ENCODE assay signal across 8 cellular contexts in genomic region chrX:48509245-48509590, GRCh38. TPM values are rescaled to one million over a fixed set of nuclear protein-coding genes. Genes with fewer than 3 reads are reported as not detected.
DNase-seq lines count a peak whose midpoint lies in the region; ATAC-seq, FAIRE-seq and TF ChIP-seq lines count a peak whose summit lies in the region.

No MANE protein-coding gene starts in this region.

- no peaks in the 10 kb centered on the region for H3K79me2 ChIP-seq in H1 (ENCODE audit: control insufficient read depth in 1 of 2, insufficient read depth in 2 of 2, low read length in 2 of 2)

- H3K36me3 ChIP-seq in H1 (ENCODE audit: control insufficient read depth in 2 of 4, insufficient read depth in 4 of 4, low read length in 3 of 4) = no peaks in the 10 kb centered on the region

- no peak overlapping the region for H2AFZ ChIP-seq in H1 (ENCODE audit: low read length)

- H4K91ac ChIP-seq in H1 (replicated peaks; ENCODE audit: insufficient read length, low read length) = no peak overlapping the region

- ATAC-seq in HG02623 (IDR thresholded peaks at IDR 0.05; ENCODE audit: unreplicated experiment) (no peak), HG03196 (IDR thresholded peaks at IDR 0.05; ENCODE audit: unreplicated experiment) (no peak)

- H4K5ac ChIP-seq in H1 (ENCODE audit: insufficient read length, low read depth, low read length) = no peak overlapping the region

- POLR2A ChIA-PET in H1 (lab: Charles Lee; ENCODE audit: partially characterized antibody) = no interaction called here

- peak overlapping the region; percentile 90 for H3K4me3 Mint-ChIP-seq in nephron progenitor cell

- peaks cover 10% of the 10 kb centered on the region for H3K27me3 Mint-ChIP-seq in nephron progenitor cell (ENCODE audit: low read depth, poor library complexity)

- H3K23ac ChIP-seq in H1 (ENCODE audit: insufficient read length) = no peak overlapping the region

- no peaks in the 10 kb centered on the region; the same call in 1 of the 2 replicates for H3K23me2 ChIP-seq in H1 (ENCODE audit: low read depth, low read length)

- no peak overlapping the region for H3K27ac Mint-ChIP-seq in nephron progenitor cell

- no peak overlapping the region for H2BK15ac ChIP-seq in H1 (ENCODE audit: low read length)

- no peak overlapping the region for H2BK120ac ChIP-seq in H1 (replicated peaks; ENCODE audit: low read depth, low read length)

- no peaks in the 10 kb centered on the region; a peak in 2 of 7 replicates for H3K27me3 ChIP-seq in H1 (replicated peaks in 1 of 4; ENCODE audit: control insufficient read depth in 3 of 4, extremely low read depth in 1 of 4, insufficient read depth in 3 of 4, low read length in 3 of 4)

- no peak overlapping the region for H3K56ac ChIP-seq in H1 (replicated peaks; ENCODE audit: insufficient read length, low read depth, low read length)

- H3K4me3 ChIP-seq in NB4 (ENCODE audit: low read depth, low read length) (peak overlapping the region; percentile 49), H1 (ENCODE audit: extremely low read depth in 1 of 4, insufficient read depth in 2 of 4, low read depth in 3 of 4, low read length in 4 of 4) (peak overlapping the region; percentile 60 to 93 (median 72))

- TF ChIP-seq POLR2A in NB4 (IDR thresholded peaks at IDR 0.05; ENCODE audit: extremely low read depth, insufficient read length) (no peak), H1 (IDR thresholded peaks at IDR 0.05; ENCODE audit: control extremely low read depth in 1 of 2, low read depth in 2 of 2, low read length in 2 of 2) (no peak)

- TF ChIP-seq RAD21 in H1 (IDR thresholded peaks at IDR 0.05 in 1 of 2, conservative IDR thresholded peaks at IDR 0.05 in 1 of 2; ENCODE audit: low read depth in 2 of 2, low read length in 2 of 2) = no peak

- H3K36me3 Mint-ChIP-seq in nephron progenitor cell (ENCODE audit: low read depth) = peaks cover 7% of the 10 kb centered on the region

- peak overlapping the region; percentile 77 to 95 for H3K4me2 ChIP-seq in H1 (ENCODE audit: insufficient read depth in 1 of 2, low read depth in 2 of 2, low read length in 2 of 2)

- no peak overlapping the region for H3K18ac ChIP-seq in H1 (ENCODE audit: extremely low read depth, low read length)

- no peak overlapping the region for H2BK5ac ChIP-seq in H1 (ENCODE audit: low read depth, low read length)

- peaks cover 50% of the 10 kb centered on the region for H3K9me3 Mint-ChIP-seq in nephron progenitor cell

- H3K4me1 Mint-ChIP-seq in nephron progenitor cell = peaks cover 13% of the 10 kb centered on the region

- TF ChIP-seq CTCF in GM20000 (IDR thresholded peaks at IDR 0.05; ENCODE audit: extremely low read depth, missing control alignments) = no peak
- TF ChIP-seq CTCF in NB4 (IDR thresholded peaks at IDR 0.05; ENCODE audit: low read depth, low read length) = no peak
- TF ChIP-seq CTCF in H1 (IDR thresholded peaks at IDR 0.05; ENCODE audit: control extremely low read depth in 1 of 3, insufficient read depth in 1 of 3, low read depth in 1 of 3, low read length in 3 of 3) = no peak
- TF ChIP-seq CTCF in nephron progenitor cell (IDR thresholded peaks at IDR 0.05) = no peak

- DNase-seq in GM20000 (ENCODE audit: low spot score) (peak; percentile 8), NB4 (ENCODE audit: low read depth) (no peak), H1 (ENCODE audit: low read depth in 1 of 2, low spot score in 2 of 2) (no peak), nephron progenitor cell (no peak), NCI-H526 treated with DMSO at 0.1 percent for 48 hours (lab: John Stamatoyannopoulos, UW) (no peak)
- no peak for DNase-seq in NK-92 treated with Interleukin-12 subunit alpha and Interleukin-12 subunit beta, amount 100 ng/mL, for 24 hours (lab: John Stamatoyannopoulos, UW)

- H3K9ac ChIP-seq in H1 (replicated peaks in 1 of 4; ENCODE audit: extremely low read depth in 1 of 4, low read depth in 3 of 4, low read length in 3 of 4) = peak overlapping the region in 2 of 4 experiments; percentile 18 to 22; a peak in 3 of 7 replicates

- TF ChIP-seq EP300 in H1 (IDR thresholded peaks at IDR 0.05; ENCODE audit: borderline replicate concordance in 1 of 2, low read depth in 2 of 2, low read length in 2 of 2) = no peak

- H4K20me1 ChIP-seq in H1 (replicated peaks in 1 of 2; ENCODE audit: control insufficient read depth in 1 of 2, insufficient read depth in 2 of 2, low read length in 2 of 2) = no peaks in the 10 kb centered on the region

- H3K9me3 ChIP-seq in H1 (ENCODE audit: insufficient read depth in 2 of 2, low read depth in 1 of 2, low read length in 1 of 2) = no peaks in the 10 kb centered on the region

- CTCF ChIA-PET in H1 (lab: Charles Lee; ENCODE audit: partially characterized antibody) = no interaction called here

- H3K14ac ChIP-seq in H1 (ENCODE audit: insufficient read length) = no peak overlapping the region

- no peaks in the 10 kb centered on the region for H3K79me1 ChIP-seq in H1 (ENCODE audit: low read depth, low read length)

- no peak overlapping the region for H2AK5ac ChIP-seq in H1 (ENCODE audit: low read depth, low read length)

- peak overlapping the region; percentile 80; the same call in 1 of the 2 replicates for H4K8ac ChIP-seq in H1 (ENCODE audit: extremely low read depth, insufficient read depth, low read length)

- no peak overlapping the region for H2BK12ac ChIP-seq in H1 (ENCODE audit: low read depth, low read length)

- WGBS in H1 (ENCODE audit: extremely low coverage in 1 of 2, insufficient coverage in 1 of 2, insufficient read length in 1 of 2, insufficient replicate concordance in 2 of 2, low coverage in 1 of 2, low lambda C conversion rate in 2 of 2, missing lambda C conversion rate in 1 of 2), 2 experiments = 6% methylated on average over 6 of the region's 16 CpGs; no CpG with 5 or more reads in 1 of the 2 experiments

- H3K27ac ChIP-seq in H1 (ENCODE audit: low read depth, low read length) = no peak overlapping the region

- H2BK20ac ChIP-seq in H1 (ENCODE audit: low read length) = no peak overlapping the region

- FAIRE-seq in H1 (lab: Jason Lieb, UNC) = no peak

- H3K4me1 ChIP-seq in H1 (replicated peaks in 1 of 4; ENCODE audit: control insufficient read depth in 3 of 4, insufficient read depth in 4 of 4, low read length in 3 of 4) = peaks cover 0 to 5% (median 2%) of the 10 kb centered on the region in 4 experiments; a peak in 4 of 7 replicates

- no peak overlapping the region for H3K4ac ChIP-seq in H1 (replicated peaks; ENCODE audit: insufficient read length, low read depth, low read length)

TF ChIP-seq in H1, 55 proteins besides CTCF, POLR2A, EP300 and RAD21 (continues in another document):
- TF ChIP-seq SRF (IDR thresholded peaks at IDR 0.05; ENCODE audit: low read depth, low read length) (no peak), GTF2F1 (IDR thresholded peaks at IDR 0.05; ENCODE audit: borderline replicate concordance, low read depth, low read length) (no peak)

RNA-seq across cellular contexts. Expression of gene PORCN, which starts 0.4 kb away (rescaled TPM):
- total RNA-seq in H1 (2021; fragmentation: NEBNext Ultra II Directional; extraction: Animal tissue kit (Norgen Biotek cat#: 25700)) = 14.0 and 14.6 TPM in 2 replicates
- 34.1 and 47.0 TPM in 2 replicates for polyA plus RNA-seq in H1 (2011; rRNA removed)
- polyA plus RNA-seq in H1 (2011; cell fraction: cytosol; rRNA removed) = 28.5 TPM
- 53.4 TPM for polyA plus RNA-seq in H1 (2011; cell fraction: nucleus; rRNA removed)
- polyA plus RNA-seq in H1 (2012, experiment 1 of 2) = 13.3 to 20.3 TPM (median 19.6 TPM) in 4 replicates
- 19.4 TPM for polyA plus RNA-seq in H1 (2012, experiment 2 of 2)
- polyA plus RNA-seq in H1 (2013, experiment 1 of 2) = 19.4 TPM
- 19.4 TPM for polyA plus RNA-seq in H1 (2013, experiment 2 of 2)
- 21.6 and 31.2 TPM in 2 replicates for polyA minus RNA-seq in H1 (2011; rRNA and poly(A)+ RNA removed)
- 18.1 TPM for polyA minus RNA-seq in H1 (2011; cell fraction: cytosol; rRNA and poly(A)+ RNA removed)
- 15.4 TPM for polyA minus RNA-seq in H1 (2011; cell fraction: nucleus; rRNA and poly(A)+ RNA removed)

RNA-seq across cellular contexts. Expression of gene EBP, which starts 12.4 kb away (rescaled TPM):
- 143 and 145 TPM in 2 replicates for total RNA-seq in H1 (2021; fragmentation: NEBNext Ultra II Directional; extraction: Animal tissue kit (Norgen Biotek cat#: 25700))
- 286 and 288 TPM in 2 replicates for polyA plus RNA-seq in H1 (2011; rRNA removed)
- 201 TPM for polyA plus RNA-seq in H1 (2011; cell fraction: cytosol; rRNA removed)
- polyA plus RNA-seq in H1 (2011; cell fraction: nucleus; rRNA removed) = 280 TPM
- 113 to 201 TPM (median 196 TPM) in 4 replicates for polyA plus RNA-seq in H1 (2012, experiment 1 of 2)
- polyA plus RNA-seq in H1 (2012, experiment 2 of 2) = 239 TPM
- 197 TPM for polyA plus RNA-seq in H1 (2013, experiment 1 of 2)
- 213 TPM for polyA plus RNA-seq in H1 (2013, experiment 2 of 2)
- 234 and 273 TPM in 2 replicates for polyA minus RNA-seq in H1 (2011; rRNA and poly(A)+ RNA removed)
- polyA minus RNA-seq in H1 (2011; cell fraction: cytosol; rRNA and poly(A)+ RNA removed) = 97.8 TPM
- polyA minus RNA-seq in H1 (2011; cell fraction: nucleus; rRNA and poly(A)+ RNA removed) = 59.6 TPM

RNA-seq across cellular contexts. Expression of gene TBC1D25, which starts 30.3 kb away (rescaled TPM):
- 6.5 and 9.7 TPM in 2 replicates for total RNA-seq in H1 (2021; fragmentation: NEBNext Ultra II Directional; extraction: Animal tissue kit (Norgen Biotek cat#: 25700))
- polyA plus RNA-seq in H1 (2011; rRNA removed) = 6.8 and 11.4 TPM in 2 replicates
- 5.9 TPM for polyA plus RNA-seq in H1 (2011; cell fraction: cytosol; rRNA removed)
- 12.4 TPM for polyA plus RNA-seq in H1 (2011; cell fraction: nucleus; rRNA removed)
- 5.5 to 8.0 TPM (median 7.1 TPM) in 4 replicates for polyA plus RNA-seq in H1 (2012, experiment 1 of 2)
- 5.9 TPM for polyA plus RNA-seq in H1 (2012, experiment 2 of 2)
- polyA plus RNA-seq in H1 (2013, experiment 1 of 2) = 4.1 TPM
- 3.5 TPM for polyA plus RNA-seq in H1 (2013, experiment 2 of 2)
- polyA minus RNA-seq in H1 (2011; rRNA and poly(A)+ RNA removed) = 7.9 and 10.7 TPM in 2 replicates
- 4.9 TPM for polyA minus RNA-seq in H1 (2011; cell fraction: cytosol; rRNA and poly(A)+ RNA removed)
- polyA minus RNA-seq in H1 (2011; cell fraction: nucleus; rRNA and poly(A)+ RNA removed) = 5.4 TPM

RNA-seq across cellular contexts. Expression of gene FTSJ1, which starts 33.2 kb away (rescaled TPM):
- 55.4 and 62.4 TPM in 2 replicates for total RNA-seq in H1 (2021; fragmentation: NEBNext Ultra II Directional; extraction: Animal tissue kit (Norgen Biotek cat#: 25700))
- 80.4 and 104 TPM in 2 replicates for polyA plus RNA-seq in H1 (2011; rRNA removed)
- polyA plus RNA-seq in H1 (2011; cell fraction: cytosol; rRNA removed) = 58.6 TPM
- polyA plus RNA-seq in H1 (2011; cell fraction: nucleus; rRNA removed) = 99.3 TPM
- 52.7 to 58.3 TPM (median 58.2 TPM) in 4 replicates for polyA plus RNA-seq in H1 (2012, experiment 1 of 2)
- polyA plus RNA-seq in H1 (2012, experiment 2 of 2) = 69.8 TPM
- polyA plus RNA-seq in H1 (2013, experiment 1 of 2) = 48.6 TPM
- 47.0 TPM for polyA plus RNA-seq in H1 (2013, experiment 2 of 2)
- 34.5 and 35.1 TPM in 2 replicates for polyA minus RNA-seq in H1 (2011; rRNA and poly(A)+ RNA removed)
- polyA minus RNA-seq in H1 (2011; cell fraction: cytosol; rRNA and poly(A)+ RNA removed) = 19.8 TPM
- polyA minus RNA-seq in H1 (2011; cell fraction: nucleus; rRNA and poly(A)+ RNA removed) = 22.7 TPM

RNA-seq across cellular contexts. Expression of gene SLC38A5, which starts 39.2 kb away (rescaled TPM):
- total RNA-seq in H1 (2021; fragmentation: NEBNext Ultra II Directional; extraction: Animal tissue kit (Norgen Biotek cat#: 25700)) = 70.9 and 73.8 TPM in 2 replicates
- 106 and 135 TPM in 2 replicates for polyA plus RNA-seq in H1 (2011; rRNA removed)
- polyA plus RNA-seq in H1 (2011; cell fraction: cytosol; rRNA removed) = 77.9 TPM
- polyA plus RNA-seq in H1 (2011; cell fraction: nucleus; rRNA removed) = 182 TPM
- polyA plus RNA-seq in H1 (2012, experiment 1 of 2) = 47.8 to 60.9 TPM (median 58.4 TPM) in 4 replicates
- 71.6 TPM for polyA plus RNA-seq in H1 (2012, experiment 2 of 2)
- polyA plus RNA-seq in H1 (2013, experiment 1 of 2) = 104 TPM
- polyA plus RNA-seq in H1 (2013, experiment 2 of 2) = 101 TPM
- polyA minus RNA-seq in H1 (2011; rRNA and poly(A)+ RNA removed) = 97.2 and 107 TPM in 2 replicates
- polyA minus RNA-seq in H1 (2011; cell fraction: cytosol; rRNA and poly(A)+ RNA removed) = 52.2 TPM
- 23.9 TPM for polyA minus RNA-seq in H1 (2011; cell fraction: nucleus; rRNA and poly(A)+ RNA removed)
